In genomic region chr21:18493420-18493819, GRCh38 we compare ENCODE assay signal across 15 cellular contexts.
DNase-seq lines count a peak whose midpoint lies in the region; ATAC-seq, FAIRE-seq and TF ChIP-seq lines count a peak whose summit lies in the region.
"Had no signal": no experiment of that assay in that cellular context is flagged by ENCODE, and none has a peak within 500 bp of the region (broad histone marks: within the 10 kb centered on the region; RNA-seq: fewer than 3 reads in every experiment).

No MANE protein-coding gene starts in this region.

- DNase-seq in Caki2 (ENCODE audit: low read depth) (peak; percentile 93), PC-3 (peak; percentile 56), fibroblast of lung (ENCODE audit: low read depth in 2 of 2) (peak; percentile 28 to 89), kidney (no peak), ecto neural progenitor cell (ENCODE audit: low spot score) (no peak)
- DNase-seq in activated CD4-positive, alpha-beta T cell treated with anti-CD3 and anti-CD28 coated beads, Interleukin-2, amount 10 ng/mL, durations not matched to agents 7 days and 5 days, result no peak
- DNase-seq: effector CD8-positive, alpha-beta T cell; NCI-H1092 treated with DMSO at 0.1 percent for 48 hours; NCI-H446; T-helper 17 cell had no signal

- H4K20me1 ChIP-seq in PC-3 (ENCODE audit: low read length) (no peaks in the 10 kb centered on the region), fibroblast of lung (ENCODE audit: control insufficient read depth, extremely low read depth, insufficient read depth, low read length) (no peaks in the 10 kb centered on the region), neural cell (ENCODE audit: insufficient read depth) (no peaks in the 10 kb centered on the region)

- no peak for TF ChIP-seq RAD21 in neural cell (conservative IDR thresholded peaks at IDR 0.05)

- H3K27me3 ChIP-seq in PC-3 (ENCODE audit: low read length) (no peaks in the 10 kb centered on the region), fibroblast of lung (ENCODE audit: control insufficient read depth, insufficient read depth, low read length) (no peaks in the 10 kb centered on the region), neural cell (ENCODE audit: insufficient read depth, low read depth, low read length) (no peaks in the 10 kb centered on the region)
- H3K27me3 ChIP-seq: ascending aorta, neural progenitor cell had no signal

- no peaks in the 10 kb centered on the region for H3K27me3 Mint-ChIP-seq in activated CD4-positive, alpha-beta T cell treated with anti-CD3 and anti-CD28 coated beads, Interleukin-2, amount 10 ng/mL, durations not matched to agents 7 days and 5 days
- H3K27me3 Mint-ChIP-seq: T-helper 17 cell had no signal

- in situ Hi-C loops in Caki2 (cut with HindIII; ENCODE audit: low pct_unique_long_range_greater_than_20kb, low sequenced_read_pairs), result no loop called here

- H3K36me3 Mint-ChIP-seq in activated CD4-positive, alpha-beta T cell treated with anti-CD3 and anti-CD28 coated beads, Interleukin-2, amount 10 ng/mL, durations not matched to agents 7 days and 5 days (ENCODE audit: low read depth), result no peaks in the 10 kb centered on the region
- H3K36me3 Mint-ChIP-seq: neural progenitor cell had no signal

- intact Hi-C loops in PC-3 (cut with micrococcal nuclease) (no loop called here), kidney (cut with DNase I) (no loop called here)

- no peaks in the 10 kb centered on the region for H3K4me1 ChIP-seq in PC-3 (ENCODE audit: insufficient read depth, low read length)
- H3K4me1 ChIP-seq in fibroblast of lung (ENCODE audit: control insufficient read depth, extremely low read depth, insufficient read depth, low read length), result no peaks in the 10 kb centered on the region
- H3K4me1 ChIP-seq in kidney (ENCODE audit: control insufficient read depth in 1 of 2, insufficient read depth in 1 of 2, low read depth in 1 of 2, low read length in 2 of 2), result no peaks in the 10 kb centered on the region
- H3K4me1 ChIP-seq: ascending aorta, neural progenitor cell had no signal

- H3K9me3 Mint-ChIP-seq in activated CD4-positive, alpha-beta T cell treated with anti-CD3 and anti-CD28 coated beads, Interleukin-2, amount 10 ng/mL, durations not matched to agents 7 days and 5 days, result no peaks in the 10 kb centered on the region
- H3K9me3 Mint-ChIP-seq: neural progenitor cell had no signal

- H3F3A ChIP-seq in PC-3 (ENCODE audit: low read length, unreplicated experiment) (no peaks in the 10 kb centered on the region), neural cell (ENCODE audit: insufficient read depth, low read length, poor library complexity, severe bottlenecking) (no peaks in the 10 kb centered on the region)

- no peak overlapping the region for H3K27ac Mint-ChIP-seq in activated CD4-positive, alpha-beta T cell treated with anti-CD3 and anti-CD28 coated beads, Interleukin-2, amount 10 ng/mL, durations not matched to agents 7 days and 5 days
- H3K27ac Mint-ChIP-seq: neural progenitor cell, T-helper 17 cell had no signal

- H3K9me2 ChIP-seq in PC-3 (replicated peaks; ENCODE audit: low read length) (no peaks in the 10 kb centered on the region), neural cell (ENCODE audit: insufficient read depth, low read length) (no peaks in the 10 kb centered on the region)

- H2AFZ ChIP-seq in PC-3 (ENCODE audit: low read length) (no peak overlapping the region), fibroblast of lung (ENCODE audit: low read length) (no peak overlapping the region), neural cell (ENCODE audit: low read depth, low read length) (no peak overlapping the region)
- H2AFZ ChIP-seq: neural progenitor cell had no signal

- no peak for TF ChIP-seq EP300 in neural cell (conservative IDR thresholded peaks at IDR 0.05; ENCODE audit: poor library complexity, severe bottlenecking)

- H3K4me3 ChIP-seq in PC-3 (ENCODE audit: low read length) (no peak overlapping the region), fibroblast of lung (replicated peaks in 1 of 4; ENCODE audit: control extremely low read depth in 1 of 4, insufficient read depth in 1 of 4, low read depth in 3 of 4, low read length in 4 of 4) (no peak overlapping the region), neural cell (ENCODE audit: low read length) (no peak overlapping the region), kidney (ENCODE audit: low read length in 2 of 2) (no peak overlapping the region)
- H3K4me3 ChIP-seq: ascending aorta, neural progenitor cell had no signal

- no peak overlapping the region for H3K27ac ChIP-seq in PC-3 (ENCODE audit: low read length)
- no peak overlapping the region for H3K27ac ChIP-seq in fibroblast of lung (ENCODE audit: insufficient read depth, low read length)
- peak overlapping the region; percentile 47 for H3K27ac ChIP-seq in neural cell (ENCODE audit: low read length)
- no peak overlapping the region for H3K27ac ChIP-seq in kidney (ENCODE audit: low read depth in 2 of 2, low read length in 2 of 2)
- H3K27ac ChIP-seq: ascending aorta, neural progenitor cell had no signal

- POLR2A ChIA-PET in PC-3 (lab: Charles Lee; ENCODE audit: unreplicated experiment), result no interaction called here
- POLR2A ChIA-PET in activated CD4-positive, alpha-beta T cell treated with anti-CD3 and anti-CD28 coated beads, Interleukin-2, amount 10 ng/mL, durations not matched to agents 7 days and 5 days (lab: Charles Lee), result no interaction called here

- no peak overlapping the region for H3K4me3 Mint-ChIP-seq in activated CD4-positive, alpha-beta T cell treated with anti-CD3 and anti-CD28 coated beads, Interleukin-2, amount 10 ng/mL, durations not matched to agents 7 days and 5 days
- H3K4me3 Mint-ChIP-seq: neural progenitor cell, T-helper 17 cell had no signal

- H3K79me2 ChIP-seq in PC-3 (ENCODE audit: low read length), result no peaks in the 10 kb centered on the region
- H3K79me2 ChIP-seq in fibroblast of lung (ENCODE audit: control insufficient read depth, insufficient read depth, low read length), result no peaks in the 10 kb centered on the region
- no peaks in the 10 kb centered on the region for H3K79me2 ChIP-seq in neural cell (replicated peaks; ENCODE audit: insufficient read depth, low read length)

- CTCF ChIA-PET in PC-3 (lab: Charles Lee), result no interaction called here
- CTCF ChIA-PET in activated CD4-positive, alpha-beta T cell treated with anti-CD3 and anti-CD28 coated beads, Interleukin-2, amount 10 ng/mL, durations not matched to agents 7 days and 5 days (lab: Charles Lee), result no interaction called here

- no peak for FAIRE-seq in kidney (lab: Jason Lieb, UNC)

- BruUV-seq in PC-3 (replicated peaks; lab: Mats Ljungman, UMichigan), result no TSS peak

- no peaks in the 10 kb centered on the region for H3K4me1 Mint-ChIP-seq in activated CD4-positive, alpha-beta T cell treated with anti-CD3 and anti-CD28 coated beads, Interleukin-2, amount 10 ng/mL, durations not matched to agents 7 days and 5 days
- H3K4me1 Mint-ChIP-seq: neural progenitor cell, T-helper 17 cell had no signal

- peak; percentile 62 for ATAC-seq in PC-3
- ATAC-seq in GM21825 (IDR thresholded peaks at IDR 0.05; ENCODE audit: unreplicated experiment), result no peak
- ATAC-seq: Panc1, T-helper 17 cell had no signal

- H3K36me3 ChIP-seq in PC-3 (ENCODE audit: low read depth, low read length) (no peaks in the 10 kb centered on the region), fibroblast of lung (ENCODE audit: control insufficient read depth, insufficient read depth, low read length) (no peaks in the 10 kb centered on the region), neural cell (ENCODE audit: insufficient read depth, low read length) (no peaks in the 10 kb centered on the region), kidney (ENCODE audit: control insufficient read depth in 1 of 2, insufficient read depth in 2 of 2, low read length in 2 of 2) (no peaks in the 10 kb centered on the region)
- H3K36me3 ChIP-seq: ascending aorta, neural progenitor cell had no signal

- TF ChIP-seq CTCF in PC-3 (conservative IDR thresholded peaks at IDR 0.05; ENCODE audit: low read depth, low read length), result no peak
- no peak for TF ChIP-seq CTCF in fibroblast of lung (conservative IDR thresholded peaks at IDR 0.05 in 1 of 2, IDR thresholded peaks at IDR 0.05 in 1 of 2; ENCODE audit: low read depth in 1 of 2, low read length in 2 of 2)
- TF ChIP-seq CTCF in neural cell (IDR thresholded peaks at IDR 0.05; ENCODE audit: poor library complexity, severe bottlenecking), result no peak
- no peak for TF ChIP-seq CTCF in kidney (IDR thresholded peaks at IDR 0.05; ENCODE audit: borderline replicate concordance, extremely low read depth, insufficient read depth)

- H3K9me3 ChIP-seq in PC-3 (ENCODE audit: low read length) (no peaks in the 10 kb centered on the region), fibroblast of lung (ENCODE audit: control insufficient read depth, insufficient read depth, low read depth, low read length) (no peaks in the 10 kb centered on the region), neural cell (ENCODE audit: low read length) (no peaks in the 10 kb centered on the region), kidney (ENCODE audit: control insufficient read depth in 1 of 2, low read length in 2 of 2) (no peaks in the 10 kb centered on the region)
- H3K9me3 ChIP-seq: ascending aorta had no signal

- H3K4me2 ChIP-seq in PC-3 (ENCODE audit: low read length) (0 out of 2 replicates have a peak overlapping the region, but pooled peaks have one; percentile 32), fibroblast of lung (ENCODE audit: extremely low read depth, insufficient read depth, low read length) (no peak overlapping the region), neural cell (ENCODE audit: low read length) (no peak overlapping the region)
- H3K4me2 ChIP-seq: neural progenitor cell had no signal

- H3K9ac ChIP-seq in PC-3 (ENCODE audit: low read length), result no peak overlapping the region
- no peak overlapping the region for H3K9ac ChIP-seq in fibroblast of lung (ENCODE audit: insufficient read depth, low read length)
- no peak overlapping the region for H3K9ac ChIP-seq in neural cell (ENCODE audit: low read length)
- no peak overlapping the region for H3K9ac ChIP-seq in kidney (ENCODE audit: low read length in 2 of 2)
- H3K9ac ChIP-seq: neural progenitor cell had no signal

Comparison
In these comparisons a context has a peak if more than half of its experiments do, and no peak if none do; other contexts are left out.
1. DNase-seq: peak in Caki2 (single experiment), PC-3 (single experiment) and fibroblast of lung (2 of 2); none in kidney (single experiment), activated CD4-positive, alpha-beta T cell treated with anti-CD3 and anti-CD28 coated beads, Interleukin-2, amount 10 ng/mL, durations not matched to agents 7 days and 5 days (single experiment) and ecto neural progenitor cell (single experiment).